In genomic region chr20:46128310-46129151, GRCh38 we compare ENCODE assay signal across 9 cellular contexts. TPM values are rescaled to one million over a fixed set of nuclear protein-coding genes. Genes with fewer than 3 reads are reported as not detected.
DNase-seq lines count a peak whose midpoint lies in the region; ATAC-seq and TF ChIP-seq lines count a peak whose summit lies in the region.
"Had no signal": no experiment of that assay in that cellular context is flagged by ENCODE, and none has a peak within 500 bp of the region (broad histone marks: within the 10 kb centered on the region; RNA-seq: fewer than 3 reads in every experiment).

No MANE protein-coding gene starts in this region.

- peak overlapping the region; percentile 57 for H3K27ac Mint-ChIP-seq in memory B cell
- no peak overlapping the region for H3K27ac Mint-ChIP-seq in CD4-positive, alpha-beta memory T cell

- no peak overlapping the region for H2AFZ ChIP-seq in DND-41 (ENCODE audit: low read depth, low read length)
- H2AFZ ChIP-seq in Karpas-422 (ENCODE audit: low read length), result no peak overlapping the region

- CTCF ChIA-PET in CD4-positive, alpha-beta memory T cell (lab: Charles Lee; ENCODE audit: partially characterized antibody), result interaction anchor here (1.1 to 1.2 kb wide), 3 partner anchors 104 to 221 kb away, joined by 3 read pairs; no protein-coding TSS in a partner anchor

- TF ChIP-seq CTCF in DND-41 (IDR thresholded peaks at IDR 0.05; ENCODE audit: borderline replicate concordance, extremely low read depth, low read length, poor library complexity, severe bottlenecking) (peak; percentile 65), brain microvascular endothelial cell (IDR thresholded peaks at IDR 0.05; ENCODE audit: low read depth, low read length, missing control alignments) (peak; percentile 82)

- intact Hi-C loops in CD4-positive, alpha-beta memory T cell (cut with micrococcal nuclease), result no loop called here

- no peak overlapping the region for H3K27ac ChIP-seq in DND-41 (ENCODE audit: low read length)
- H3K27ac ChIP-seq in Karpas-422 (ENCODE audit: low read length), result no peak overlapping the region
- no peak overlapping the region for H3K27ac ChIP-seq in brain microvascular endothelial cell
- H3K27ac ChIP-seq in CD4-positive, alpha-beta memory T cell (ENCODE audit: low read depth, low read length), result no peak overlapping the region

- peaks cover 26% of the 10 kb centered on the region for H3K36me3 Mint-ChIP-seq in memory B cell
- no peaks in the 10 kb centered on the region for H3K36me3 Mint-ChIP-seq in CD4-positive, alpha-beta memory T cell

- peaks cover 15% of the 10 kb centered on the region for H3K27me3 ChIP-seq in DND-41 (ENCODE audit: insufficient read depth, low read length, poor library complexity)
- H3K27me3 ChIP-seq in Karpas-422 (ENCODE audit: low read length), result 0 out of 2 replicates have a peak, but pooled peaks cover 3% of the 10 kb centered on the region
- peaks cover 28% of the 10 kb centered on the region for H3K27me3 ChIP-seq in brain microvascular endothelial cell (replicated peaks)
- H3K27me3 ChIP-seq in CD4-positive, alpha-beta memory T cell (ENCODE audit: insufficient read depth, low read length), result no peaks in the 10 kb centered on the region

- no peaks in the 10 kb centered on the region for H3K9me2 ChIP-seq in Karpas-422 (replicated peaks; ENCODE audit: insufficient read depth, low read length)

- H4K20me1 ChIP-seq in DND-41 (ENCODE audit: insufficient read depth, low read length) (peaks cover 16% of the 10 kb centered on the region), Karpas-422 (ENCODE audit: insufficient read depth, low read depth, low read length) (no peaks in the 10 kb centered on the region; the same call in 1 of the 2 replicates)

- no peaks in the 10 kb centered on the region for H3K36me3 ChIP-seq in DND-41 (ENCODE audit: insufficient read depth, low read length)
- H3K36me3 ChIP-seq in Karpas-422 (ENCODE audit: insufficient read depth, low read length), result no peaks in the 10 kb centered on the region
- H3K36me3 ChIP-seq in brain microvascular endothelial cell (replicated peaks), result no peaks in the 10 kb centered on the region
- H3K36me3 ChIP-seq in CD4-positive, alpha-beta memory T cell (ENCODE audit: insufficient read depth, low read length), result no peaks in the 10 kb centered on the region

- in situ Hi-C loops in brain microvascular endothelial cell (cut with HindIII; ENCODE audit: low pct_ligation_motif_present, low sequenced_read_pairs), result no loop called here

- no peak overlapping the region for H3K9ac ChIP-seq in DND-41 (ENCODE audit: low read depth, low read length)
- H3K9ac ChIP-seq in Karpas-422 (ENCODE audit: low read length), result no peak overlapping the region

- H3K4me1 ChIP-seq in DND-41 (ENCODE audit: insufficient read depth, low read length), result no peaks in the 10 kb centered on the region
- peaks cover 3% of the 10 kb centered on the region; the same call in 1 of the 2 replicates for H3K4me1 ChIP-seq in Karpas-422 (ENCODE audit: low read length)
- H3K4me1 ChIP-seq in CD4-positive, alpha-beta memory T cell (ENCODE audit: insufficient read depth, low read length), result no peaks in the 10 kb centered on the region

- H3K4me1 Mint-ChIP-seq in memory B cell, result peaks cover 51% of the 10 kb centered on the region
- peaks cover 0 to 9% (median 4%) of the 10 kb centered on the region in 4 donors for H3K4me1 Mint-ChIP-seq in CD4-positive, alpha-beta memory T cell

- no peak overlapping the region for H3K4me2 ChIP-seq in DND-41 (ENCODE audit: insufficient read depth, low read length)
- H3K4me2 ChIP-seq in Karpas-422 (ENCODE audit: low read depth, low read length, poor library complexity, severe bottlenecking), result no peak overlapping the region

- no peaks in the 10 kb centered on the region for H3K79me2 ChIP-seq in DND-41 (ENCODE audit: insufficient read depth, low read length)
- no peaks in the 10 kb centered on the region for H3K79me2 ChIP-seq in Karpas-422 (ENCODE audit: low read length)

- H3K4me3 ChIP-seq in DND-41 (ENCODE audit: low read depth in 1 of 2, low read length in 2 of 2) (no peak overlapping the region), Karpas-422 (ENCODE audit: low read length) (no peak overlapping the region), brain microvascular endothelial cell (ENCODE audit: low read depth, low read length) (no peak overlapping the region)
- H3K4me3 ChIP-seq in CD4-positive, alpha-beta memory T cell (ENCODE audit: low read length in 2 of 2), result no peak overlapping the region

- ATAC-seq in DND-41 (ENCODE audit: insufficient read depth, low read depth) (peak; percentile 41; the same call in 1 of the 3 replicates), memory B cell (ENCODE audit: low read depth) (peak; percentile 16), HG03039 (IDR thresholded peaks at IDR 0.05; ENCODE audit: unreplicated experiment) (no peak)

- H3K27me3 Mint-ChIP-seq in memory B cell, result no peaks in the 10 kb centered on the region
- H3K27me3 Mint-ChIP-seq in CD4-positive, alpha-beta memory T cell, result peaks cover 18 to 24% of the 10 kb centered on the region in 2 donors

- H3K4me3 Mint-ChIP-seq in memory B cell, result no peak overlapping the region
- H3K4me3 Mint-ChIP-seq in CD4-positive, alpha-beta memory T cell, result no peak overlapping the region

- no peaks in the 10 kb centered on the region for H3K9me3 ChIP-seq in DND-41 (ENCODE audit: insufficient read depth, low read length, severe bottlenecking)
- H3K9me3 ChIP-seq in Karpas-422 (ENCODE audit: low read length), result no peaks in the 10 kb centered on the region
- H3K9me3 ChIP-seq in CD4-positive, alpha-beta memory T cell (ENCODE audit: control insufficient read depth in 1 of 2, low read length in 2 of 2), result no peaks in the 10 kb centered on the region

- DNase-seq in DND-41 (peak; percentile 29), Karpas-422 (peak; percentile 65), brain microvascular endothelial cell (no peak), memory B cell (ENCODE audit: low spot score in 2 of 2) (no peak), NCI-H2029 (lab: John Stamatoyannopoulos, UW) (no peak), RKO (ENCODE audit: low spot score) (no peak)
- DNase-seq in CD4-positive, alpha-beta memory T cell, result no peak

- POLR2A ChIA-PET in CD4-positive, alpha-beta memory T cell (lab: Charles Lee; ENCODE audit: partially characterized antibody), result no interaction called here

- no peaks in the 10 kb centered on the region for H3K9me3 Mint-ChIP-seq in memory B cell
- H3K9me3 Mint-ChIP-seq in CD4-positive, alpha-beta memory T cell, result peaks cover 0 to 2% (median 0%) of the 10 kb centered on the region in 8 donors

RNA-seq across cellular contexts. Expression of gene CD40, which starts 10.4 kb away (rescaled TPM):
- 6.3 and 12.1 TPM in 2 replicates for total RNA-seq in Karpas-422 (2014; rRNA removed; shearing (Covaris generic); ENCODE audit: low replicate concordance)
- 1 to 10 TPM; 2.5 to 2.9 TPM for total RNA-seq in CD4-positive, alpha-beta memory T cell
- 1 to 10 TPM; 3.1 to 3.7 TPM for polyA plus RNA-seq in CD4-positive, alpha-beta memory T cell
- total RNA-seq: M059J had no signal

RNA-seq across cellular contexts. Expression of gene NCOA5, which starts 38.8 kb away (rescaled TPM):
- 20.4 and 32.8 TPM in 2 replicates for total RNA-seq in Karpas-422 (2014; rRNA removed; shearing (Covaris generic); ENCODE audit: low replicate concordance)
- 10 to 100 TPM; 37.8 to 47.2 TPM for total RNA-seq in CD4-positive, alpha-beta memory T cell
- polyA plus RNA-seq in CD4-positive, alpha-beta memory T cell, result 10 to 100 TPM; 12.8 to 39.4 TPM

Comparison
In these comparisons a context has a peak if more than half of its experiments do, and no peak if none do; other contexts are left out.
1. DNase-seq: peak in DND-41 (single experiment) and Karpas-422 (single experiment); none in brain microvascular endothelial cell (single experiment), memory B cell (0 of 2), NCI-H2029 (single experiment), CD4-positive, alpha-beta memory T cell (0 of 5) and RKO (single experiment).